13 cellular contexts compared by ENCODE assay signal in the genomic region with DNA sequence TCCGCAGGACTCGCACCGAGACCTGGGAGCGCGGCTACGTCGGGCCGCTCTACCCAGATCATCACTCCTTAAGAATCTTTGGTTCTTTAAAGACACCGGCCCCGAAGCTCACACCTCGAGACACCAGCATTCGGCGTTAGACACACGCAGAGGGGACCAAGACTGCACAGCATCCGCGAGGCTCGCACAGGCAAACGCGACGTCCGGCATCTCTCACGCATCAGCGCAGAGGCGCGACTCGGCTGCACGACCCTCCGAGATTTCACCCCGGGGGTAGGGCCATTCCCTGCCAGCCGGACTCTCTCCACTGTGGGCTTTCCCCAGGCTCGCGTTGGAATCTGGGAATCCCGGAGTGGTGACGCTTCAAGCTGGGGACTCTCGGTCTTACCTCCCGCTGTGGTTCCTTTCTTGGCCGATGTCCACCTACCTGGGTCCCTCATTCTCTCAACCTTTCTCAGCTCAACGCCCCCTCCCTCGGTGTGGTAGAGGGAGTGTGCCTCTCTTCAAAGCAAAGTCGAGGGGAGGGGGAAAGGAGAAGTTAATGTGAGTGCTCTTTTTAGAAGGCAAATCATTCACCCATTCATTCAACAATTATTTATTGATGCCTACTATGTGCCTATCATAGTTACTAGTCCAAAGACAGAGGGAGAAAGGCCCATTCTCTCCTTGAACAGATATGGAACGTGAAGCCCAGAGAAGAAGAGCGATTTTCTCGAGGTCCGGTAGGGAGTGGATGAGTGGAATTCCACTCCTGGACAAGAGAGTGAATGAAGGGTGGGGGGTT. TPM values are rescaled to one million over a fixed set of nuclear protein-coding genes. Genes with fewer than 3 reads are reported as not detected.
DNase-seq lines count a peak whose midpoint lies in the region; ATAC-seq and TF ChIP-seq lines count a peak whose summit lies in the region.
"Had no signal": no experiment of that assay in that cellular context is flagged by ENCODE, and none has a peak within 500 bp of the region (broad histone marks: within the 10 kb centered on the region; RNA-seq: fewer than 3 reads in every experiment).

No MANE protein-coding gene starts in this region.

- no peak overlapping the region for H3K4me3 Mint-ChIP-seq in activated naive CD4-positive, alpha-beta T cell treated with anti-CD3 and anti-CD28 coated beads for 36 hours
- H3K4me3 Mint-ChIP-seq in activated T-helper 1 cell treated with anti-CD3 and anti-CD28 coated beads, Interleukin-12 subunit alpha, Interleukin-12 subunit beta, Interleukin-2, Interleukin-4 antibody, amounts not matched to agents 30 ng/mL and 10 ng/mL and 1 ng/mL, durations not matched to agents 14 hours and 24 hours and 36 hours = no peak overlapping the region
- H3K4me3 Mint-ChIP-seq: natural killer cell treated with Interleukin-12 subunit alpha and Interleukin-12 subunit beta and Interleukin-15 and Interleukin-18, amount 100 ng/mL, for 72 hours had no signal

- intact Hi-C loops in activated naive CD4-positive, alpha-beta T cell treated with anti-CD3 and anti-CD28 coated beads for 36 hours (cut with micrococcal nuclease) = no loop called here
- intact Hi-C loops in activated T-helper 1 cell treated with anti-CD3 and anti-CD28 coated beads, Interleukin-12 subunit alpha, Interleukin-12 subunit beta, Interleukin-2, Interleukin-4 antibody, amounts not matched to agents 30 ng/mL and 10 ng/mL and 1 ng/mL, durations not matched to agents 14 hours and 24 hours and 36 hours (cut with micrococcal nuclease) = no loop called here

- no peaks in the 10 kb centered on the region for H3K9me3 Mint-ChIP-seq in activated naive CD4-positive, alpha-beta T cell treated with anti-CD3 and anti-CD28 coated beads for 36 hours
- H3K9me3 Mint-ChIP-seq in activated T-helper 1 cell treated with anti-CD3 and anti-CD28 coated beads, Interleukin-12 subunit alpha, Interleukin-12 subunit beta, Interleukin-2, Interleukin-4 antibody, amounts not matched to agents 30 ng/mL and 10 ng/mL and 1 ng/mL, durations not matched to agents 14 hours and 24 hours and 36 hours = no peaks in the 10 kb centered on the region
- H3K9me3 Mint-ChIP-seq: natural killer cell treated with Interleukin-12 subunit alpha and Interleukin-12 subunit beta and Interleukin-15 and Interleukin-18, amount 100 ng/mL, for 72 hours had no signal

- H3K27me3 Mint-ChIP-seq in activated naive CD4-positive, alpha-beta T cell treated with anti-CD3 and anti-CD28 coated beads for 36 hours (ENCODE audit: low read depth) = peaks cover 87% of the 10 kb centered on the region
- peaks cover 88% of the 10 kb centered on the region for H3K27me3 Mint-ChIP-seq in activated T-helper 1 cell treated with anti-CD3 and anti-CD28 coated beads, Interleukin-12 subunit alpha, Interleukin-12 subunit beta, Interleukin-2, Interleukin-4 antibody, amounts not matched to agents 30 ng/mL and 10 ng/mL and 1 ng/mL, durations not matched to agents 14 hours and 24 hours and 36 hours (ENCODE audit: insufficient read depth)

- ATAC-seq in stimulated activated naive CD8-positive, alpha-beta T cell treated with anti-CD3 and anti-CD28 coated beads, Interleukin-15, Interleukin-2, amounts not matched to agents 100 U/mL and 50 U/mL, for 24 hours = no peak
- ATAC-seq in omental fat pad (ENCODE audit: low FRiP score) (no peak), HG03457 (IDR thresholded peaks at IDR 0.05; ENCODE audit: unreplicated experiment) (no peak)

- no peak overlapping the region for H3K27ac Mint-ChIP-seq in activated naive CD4-positive, alpha-beta T cell treated with anti-CD3 and anti-CD28 coated beads for 36 hours
- H3K27ac Mint-ChIP-seq in activated T-helper 1 cell treated with anti-CD3 and anti-CD28 coated beads, Interleukin-12 subunit alpha, Interleukin-12 subunit beta, Interleukin-2, Interleukin-4 antibody, amounts not matched to agents 30 ng/mL and 10 ng/mL and 1 ng/mL, durations not matched to agents 14 hours and 24 hours and 36 hours = peak overlapping the region; percentile 87
- H3K27ac Mint-ChIP-seq: natural killer cell treated with Interleukin-12 subunit alpha and Interleukin-12 subunit beta and Interleukin-15 and Interleukin-18, amount 100 ng/mL, for 72 hours had no signal

- CTCF ChIA-PET in activated naive CD4-positive, alpha-beta T cell treated with anti-CD3 and anti-CD28 coated beads for 36 hours (lab: Charles Lee) = interaction anchor here (1.1 kb wide), 1 partner anchor 11 kb away, joined by 4 read pairs; no protein-coding TSS in a partner anchor
- CTCF ChIA-PET in RWPE1 (lab: Yijun Ruan, JAX) = interaction anchor here (0.5 to 0.6 kb wide), 2 partner anchors 14 to 23 kb away, joined by 3 to 5 read pairs; no protein-coding TSS in a partner anchor

- peak; percentile 23 for DNase-seq in activated naive CD4-positive, alpha-beta T cell treated with anti-CD3 and anti-CD28 coated beads for 36 hours
- DNase-seq in activated naive CD4-positive, alpha-beta T cell treated with Interleukin-2 at 50 U/mL for 16 hours = no peak
- DNase-seq in activated T-helper 1 cell treated with anti-CD3 and anti-CD28 coated beads, Interleukin-12 subunit alpha, Interleukin-12 subunit beta, Interleukin-2, Interleukin-4 antibody, amounts not matched to agents 30 ng/mL and 10 ng/mL and 1 ng/mL, durations not matched to agents 14 hours and 24 hours and 36 hours (ENCODE audit: low spot score) = no peak
- DNase-seq in left kidney (ENCODE audit: low read depth, low spot score) (peak; percentile 30), omental fat pad (ENCODE audit: low spot score) (no peak), RWPE1 (ENCODE audit: low spot score) (no peak)
- peak; percentile 19 for DNase-seq in stimulated activated naive CD8-positive, alpha-beta T cell treated with anti-CD3 and anti-CD28 coated beads, Interleukin-15, Interleukin-2, amounts not matched to agents 100 U/mL and 50 U/mL, for 24 hours
- DNase-seq: dorsolateral prefrontal cortex; head of caudate nucleus; NCI-H2029 treated with DMSO at 0.1 percent for 48 hours; stimulated activated CD4-positive, alpha-beta T cell treated with anti-CD3 and anti-CD28 coated beads, Interleukin-2, amount 100 ng/mL, for 24 hours had no signal

- H3K4me1 Mint-ChIP-seq in activated naive CD4-positive, alpha-beta T cell treated with anti-CD3 and anti-CD28 coated beads for 36 hours (ENCODE audit: low read depth) = peaks cover 58% of the 10 kb centered on the region
- H3K4me1 Mint-ChIP-seq in activated T-helper 1 cell treated with anti-CD3 and anti-CD28 coated beads, Interleukin-12 subunit alpha, Interleukin-12 subunit beta, Interleukin-2, Interleukin-4 antibody, amounts not matched to agents 30 ng/mL and 10 ng/mL and 1 ng/mL, durations not matched to agents 14 hours and 24 hours and 36 hours (ENCODE audit: low read depth) = peaks cover 38% of the 10 kb centered on the region

- H3K27ac ChIP-seq in RWPE1 = no peak overlapping the region
- H3K27ac ChIP-seq: dorsolateral prefrontal cortex had no signal

- TF ChIP-seq CTCF in omental fat pad (IDR thresholded peaks at IDR 0.05) (no peak), RWPE1 (conservative IDR thresholded peaks at IDR 0.05; ENCODE audit: low read depth) (no peak)

- H3K36me3 Mint-ChIP-seq in activated naive CD4-positive, alpha-beta T cell treated with anti-CD3 and anti-CD28 coated beads for 36 hours (ENCODE audit: low read depth) = no peaks in the 10 kb centered on the region
- H3K36me3 Mint-ChIP-seq in activated T-helper 1 cell treated with anti-CD3 and anti-CD28 coated beads, Interleukin-12 subunit alpha, Interleukin-12 subunit beta, Interleukin-2, Interleukin-4 antibody, amounts not matched to agents 30 ng/mL and 10 ng/mL and 1 ng/mL, durations not matched to agents 14 hours and 24 hours and 36 hours (ENCODE audit: low read depth) = peaks cover 8% of the 10 kb centered on the region
- H3K36me3 Mint-ChIP-seq: natural killer cell treated with Interleukin-12 subunit alpha and Interleukin-12 subunit beta and Interleukin-15 and Interleukin-18, amount 100 ng/mL, for 72 hours had no signal

- POLR2A ChIA-PET in RWPE1 (lab: Yijun Ruan, JAX; ENCODE audit: low non-redundant PET) = no interaction called here

RNA-seq across cellular contexts. Expression of gene HAND1, which starts 1.3 kb away (rescaled TPM):
- not detected for total RNA-seq in activated naive CD4-positive, alpha-beta T cell treated with anti-CD3 and anti-CD28 coated beads for 36 hours
- not detected in 2 replicates for total RNA-seq in activated T-helper 1 cell treated with anti-CD3 and anti-CD28 coated beads, Interleukin-12 subunit alpha, Interleukin-12 subunit beta, Interleukin-2, Interleukin-4 antibody, amounts not matched to agents 30 ng/mL and 10 ng/mL and 1 ng/mL, durations not matched to agents 14 hours and 24 hours and 36 hours
- 1 to 10 TPM in 1 of 4 donors, under 1 TPM in 1, not detected in 2; 0.25 to 1.7 TPM for total RNA-seq in omental fat pad
- total RNA-seq: natural killer cell treated with Interleukin-12 subunit alpha and Interleukin-12 subunit beta and Interleukin-15 and Interleukin-18, amount 100 ng/mL, for 72 hours had no signal

RNA-seq across cellular contexts. Expression of gene SAP30L, which starts 33.6 kb away (rescaled TPM):
- total RNA-seq in activated naive CD4-positive, alpha-beta T cell treated with anti-CD3 and anti-CD28 coated beads for 36 hours = 10 to 100 TPM; 29.3 to 30.3 TPM
- total RNA-seq in activated T-helper 1 cell treated with anti-CD3 and anti-CD28 coated beads, Interleukin-12 subunit alpha, Interleukin-12 subunit beta, Interleukin-2, Interleukin-4 antibody, amounts not matched to agents 30 ng/mL and 10 ng/mL and 1 ng/mL, durations not matched to agents 14 hours and 24 hours and 36 hours = 37.5 and 44.4 TPM in 2 replicates
- 10 to 100 TPM; 20.3 to 53.9 (median 31.2) TPM for total RNA-seq in omental fat pad

Comparison
In these comparisons a context has a peak if more than half of its experiments do, and no peak if none do; other contexts are left out.
1. DNase-seq: peak in activated naive CD4-positive, alpha-beta T cell treated with anti-CD3 and anti-CD28 coated beads for 36 hours (single experiment), left kidney (single experiment) and stimulated activated naive CD8-positive, alpha-beta T cell treated with anti-CD3 and anti-CD28 coated beads, Interleukin-15, Interleukin-2, amounts not matched to agents 100 U/mL and 50 U/mL, for 24 hours (single experiment); none in activated naive CD4-positive, alpha-beta T cell treated with Interleukin-2 at 50 U/mL for 16 hours (single experiment), activated T-helper 1 cell treated with anti-CD3 and anti-CD28 coated beads, Interleukin-12 subunit alpha, Interleukin-12 subunit beta, Interleukin-2, Interleukin-4 antibody, amounts not matched to agents 30 ng/mL and 10 ng/mL and 1 ng/mL, durations not matched to agents 14 hours and 24 hours and 36 hours (single experiment), omental fat pad (single experiment) and RWPE1 (single experiment).